ENCODE assay signal across 35 cellular contexts in genomic region chr11:5541427-5541826, GRCh38. TPM values are rescaled to one million over a fixed set of nuclear protein-coding genes. Genes with fewer than 3 reads are reported as not detected.
"Had no signal": no experiment of that assay in that cellular context is flagged by ENCODE, and none has a peak within 500 bp of the region (broad histone marks: within the 10 kb centered on the region; RNA-seq: fewer than 3 reads in every experiment).

No MANE protein-coding gene starts in this region.

- H3K79me2 ChIP-seq: parathyroid adenoma had no signal

- H3K4me3 ChIP-seq: left ventricle myocardium inferior, lung, neural progenitor cell, right atrium auricular region, right lobe of liver, smooth muscle cell, stomach, testis, thyroid gland, transverse colon, upper lobe of left lung had no signal

- ATAC-seq: natural killer cell; right lobe of liver; stimulated activated memory B cell treated with anti-CD40 and anti-IgM and Interleukin-4, amounts not matched to agents 10 μg/mL and 1 μg/mL and 100 μg/mL, for 72 hours; stimulated activated naive CD8-positive, alpha-beta T cell treated with anti-CD3 and anti-CD28 coated beads, Interleukin-15, Interleukin-2, amounts not matched to agents 100 U/mL and 50 U/mL, for 24 hours had no signal

- H3K9me3 ChIP-seq: neutrophil, right atrium auricular region, right lobe of liver, stomach, testis, thyroid gland, upper lobe of left lung had no signal

- H3K27me3 ChIP-seq: neural progenitor cell, neutrophil, right atrium auricular region, right lobe of liver, stomach, testis, thyroid gland, transverse colon, upper lobe of left lung had no signal

- H3K27ac ChIP-seq: left ventricle myocardium inferior, neural progenitor cell, neutrophil, parathyroid adenoma, right atrium auricular region, right lobe of liver, stomach, testis, thyroid gland, transverse colon, upper lobe of left lung had no signal

- H3K4me2 ChIP-seq: neural progenitor cell, smooth muscle cell had no signal

- DNase-seq: islet precursor cell; left ventricle myocardium inferior; mesendoderm; naive B cell; natural killer cell; nephron progenitor cell; occipital lobe; right lobe of liver; stimulated activated CD4-positive, alpha-beta T cell treated with anti-CD3 and anti-CD28 coated beads, Interleukin-1b, Interleukin-23, amount 100 ng/mL, for 48 hours; stimulated activated CD4-positive, alpha-beta T cell treated with anti-CD3 and anti-CD28 coated beads, Interleukin-2, amount 100 ng/mL, for 48 hours; stimulated activated CD4-positive, alpha-beta T cell treated with anti-CD3 and anti-CD28 coated beads, Interleukin-4, amount 100 ng/mL, for 4 hours; stimulated activated CD8-positive, alpha-beta memory T cell treated with anti-CD3 and anti-CD28 coated beads, Interleukin-4, amount 100 ng/mL, for 48 hours; stimulated activated naive CD8-positive, alpha-beta T cell treated with anti-CD3 and anti-CD28 coated beads, Interleukin-15, Interleukin-2, amounts not matched to agents 100 U/mL and 50 U/mL, for 24 hours; stomach; testis; thyroid gland; transverse colon; upper lobe of left lung had no signal

- H3K4me1 ChIP-seq: left ventricle myocardium inferior, neural progenitor cell, parathyroid adenoma, right atrium auricular region, right lobe of liver, stomach, testis, thyroid gland, transverse colon, upper lobe of left lung had no signal

- H3K36me3 ChIP-seq: left ventricle myocardium inferior, neural progenitor cell, neutrophil, right atrium auricular region, right lobe of liver, stomach, thyroid gland, transverse colon, upper lobe of left lung had no signal

- H2AFZ ChIP-seq: neural progenitor cell, parathyroid adenoma had no signal

- H3K9ac ChIP-seq: neural progenitor cell, parathyroid adenoma had no signal

RNA-seq across cellular contexts. Expression of gene OR52H1, which starts 6.9 kb away (rescaled TPM):
- total RNA-seq: left ventricle myocardium inferior, lower leg skin, osteocyte, pulmonary artery endothelial cell, right atrium auricular region, smooth muscle cell had no signal
- polyA plus RNA-seq: smooth muscle cell, stomach, urinary bladder had no signal

RNA-seq across cellular contexts. Expression of gene UBQLNL, which starts 24.9 kb away (rescaled TPM):
- total RNA-seq: left ventricle myocardium inferior, occipital lobe, pulmonary artery endothelial cell had no signal
- polyA plus RNA-seq: smooth muscle cell had no signal

RNA-seq across cellular contexts. Expression of gene UBQLN3, which starts 31.7 kb away (rescaled TPM):
- total RNA-seq: kidney epithelial cell, occipital lobe, osteocyte, pulmonary artery endothelial cell, right atrium auricular region had no signal
- polyA plus RNA-seq: smooth muscle cell, stomach, urinary bladder had no signal

RNA-seq across cellular contexts. Expression of gene OR52B6, which starts 39.2 kb away (rescaled TPM):
- total RNA-seq: kidney epithelial cell, left ventricle myocardium inferior, lower leg skin, lung, mesothelial cell of epicardium, mononuclear cell, natural killer cell, occipital lobe, osteocyte, posterior vena cava, pulmonary artery endothelial cell, renal cortical epithelial cell, right atrium auricular region, right lobe of liver, skeletal muscle tissue, smooth muscle cell, stomach, testis, thyroid gland, transverse colon, upper lobe of left lung, urinary bladder had no signal
- polyA plus RNA-seq: lung, smooth muscle cell, stomach, urinary bladder had no signal

RNA-seq across cellular contexts. Expression of gene OR52D1, which starts 52.9 kb away (rescaled TPM):
- total RNA-seq: kidney epithelial cell, left ventricle myocardium inferior, lower leg skin, lung, mesothelial cell of epicardium, mononuclear cell, natural killer cell, occipital lobe, osteocyte, posterior vena cava, pulmonary artery endothelial cell, right atrium auricular region, right lobe of liver, skeletal muscle tissue, smooth muscle cell, stomach, testis, thyroid gland, transverse colon, upper lobe of left lung, urinary bladder had no signal
- polyA plus RNA-seq: lung, smooth muscle cell, stomach, urinary bladder had no signal
